ENCODE assay signal across 9 cellular contexts in genomic region chr1:154998201-154998780, GRCh38. TPM values are rescaled to one million over a fixed set of nuclear protein-coding genes. Genes with fewer than 3 reads are reported as not detected.
DNase-seq lines count a peak whose midpoint lies in the region; ATAC-seq and TF ChIP-seq lines count a peak whose summit lies in the region.
"Had no signal": no experiment of that assay in that cellular context is flagged by ENCODE, and none has a peak within 500 bp of the region (broad histone marks: within the 10 kb centered on the region; RNA-seq: fewer than 3 reads in every experiment).

No MANE protein-coding gene starts in this region.

- ATAC-seq in activated T-cell treated with anti-CD3 and anti-CD28 coated beads, Interleukin-2, amount 50 U/mL, for 72 hours (replicated peaks in 1 of 2): no peak

- no peaks in the 10 kb centered on the region for H3F3A ChIP-seq in OCI-LY1 (ENCODE audit: insufficient read depth, low read length)

- no peaks in the 10 kb centered on the region for H3K9me3 Mint-ChIP-seq in activated T-cell treated with anti-CD3 and anti-CD28 coated beads, Interleukin-2, amount 50 U/mL, for 72 hours

- no peak overlapping the region for H2AFZ ChIP-seq in OCI-LY1 (ENCODE audit: low read length)

- H3K27ac Mint-ChIP-seq in activated T-cell treated with anti-CD3 and anti-CD28 coated beads, Interleukin-2, amount 50 U/mL, for 72 hours: peak overlapping the region; percentile 42

- H3K4me1 ChIP-seq in OCI-LY1 (ENCODE audit: insufficient read depth, low read length, severe bottlenecking) (peaks cover 26% of the 10 kb centered on the region), spleen (peaks cover 16 to 72% (median 31%) of the 10 kb centered on the region in 6 donors)

- H3K4me1 Mint-ChIP-seq in activated T-cell treated with anti-CD3 and anti-CD28 coated beads, Interleukin-2, amount 50 U/mL, for 72 hours (ENCODE audit: low read depth): peaks cover 35% of the 10 kb centered on the region

- peaks cover 3 to 4% of the 10 kb centered on the region in 2 donors for H3K36me3 Mint-ChIP-seq in activated T-cell treated with anti-CD3 and anti-CD28 coated beads, Interleukin-2, amount 50 U/mL, for 72 hours (ENCODE audit: insufficient read depth in 2 of 2)

- no peak overlapping the region; the same call in 1 of the 2 replicates for H3K4me2 ChIP-seq in OCI-LY1 (ENCODE audit: low read length)

- intact Hi-C loops in spleen (cut with DNase I; ENCODE audit: low total_unique reads): no loop called here

- no peaks in the 10 kb centered on the region for H3K9me2 ChIP-seq in OCI-LY1 (ENCODE audit: low read depth, low read length)

- DNase-seq in activated T-cell treated with anti-CD3 and anti-CD28 coated beads, Interleukin-2, amount 50 U/mL, for 72 hours: no peak
- DNase-seq in activated T-cell treated with anti-CD3 and anti-CD28 coated beads, Interleukin-2, amount 50 U/mL, for 48 hours: no peak
- DNase-seq in choroid plexus epithelial cell (ENCODE audit: low read depth) (no peak), spleen (peak; percentile 71), anterior cingulate cortex (lab: John Stamatoyannopoulos, UW) (no peak), DMS79 (lab: John Stamatoyannopoulos, UW) (no peak)
- no peak for DNase-seq in effector CD8-positive, alpha-beta T cell (lab: John Stamatoyannopoulos, UW)

- H3K27ac ChIP-seq in OCI-LY1 (ENCODE audit: low read depth, low read length, poor library complexity, severe bottlenecking): no peak overlapping the region
- H3K27ac ChIP-seq in spleen: no peak overlapping the region

- H4K20me1 ChIP-seq in OCI-LY1 (ENCODE audit: insufficient read depth, low read length): no peaks in the 10 kb centered on the region

- H3K27me3 ChIP-seq in OCI-LY1 (ENCODE audit: insufficient read depth, low read length) (no peaks in the 10 kb centered on the region), spleen (replicated peaks in 1 of 7) (no peaks in the 10 kb centered on the region)

- H3K36me3 ChIP-seq in OCI-LY1 (ENCODE audit: insufficient read depth, low read length) (no peaks in the 10 kb centered on the region), spleen (peaks cover 0 to 3% (median 0%) of the 10 kb centered on the region in 6 donors)

- no peak overlapping the region for H3K4me3 ChIP-seq in OCI-LY1 (ENCODE audit: low read depth, low read length, poor library complexity, severe bottlenecking)
- H3K4me3 ChIP-seq in choroid plexus epithelial cell (ENCODE audit: low read depth, low read length): no peak overlapping the region
- no peak overlapping the region for H3K4me3 ChIP-seq in spleen

- H3K79me2 ChIP-seq in OCI-LY1 (ENCODE audit: insufficient read depth, low read length): no peaks in the 10 kb centered on the region

- H3K4me3 Mint-ChIP-seq in activated T-cell treated with anti-CD3 and anti-CD28 coated beads, Interleukin-2, amount 50 U/mL, for 72 hours: peak overlapping the region; percentile 53 to 67

- no peaks in the 10 kb centered on the region for H3K27me3 Mint-ChIP-seq in activated T-cell treated with anti-CD3 and anti-CD28 coated beads, Interleukin-2, amount 50 U/mL, for 72 hours (ENCODE audit: low read depth)

- WGBS in spleen, 5 donors: 73 to 86% (median 77%) methylated on average over 16 of the region's 16 CpGs

- peak; percentile 63 for TF ChIP-seq CTCF in OCI-LY1 (IDR thresholded peaks at IDR 0.05; ENCODE audit: low read length)
- TF ChIP-seq CTCF in choroid plexus epithelial cell (conservative IDR thresholded peaks at IDR 0.05; ENCODE audit: low read depth, low read length): peak; percentile 9
- TF ChIP-seq CTCF in spleen (IDR thresholded peaks at IDR 0.05 in 8 of 11, conservative IDR thresholded peaks at IDR 0.05 in 3 of 11): no peak

- H3K9me3 ChIP-seq in OCI-LY1 (ENCODE audit: low read length) (no peaks in the 10 kb centered on the region), spleen (no peaks in the 10 kb centered on the region)

- TF ChIP-seq POLR2A in spleen (IDR thresholded peaks at IDR 0.05): no peak

- H3K9ac ChIP-seq in OCI-LY1 (ENCODE audit: low read length): no peak overlapping the region

RNA-seq across cellular contexts. Expression of gene ZBTB7B, which starts 4.3 kb away (rescaled TPM):
- total RNA-seq in activated T-cell treated with anti-CD3 and anti-CD28 coated beads, Interleukin-2, amount 50 U/mL, for 72 hours: 100 to 1,000 TPM; 129 to 141 TPM
- 10 to 100 TPM; 44.0 to 88.9 (median 68.8) TPM for total RNA-seq in spleen
- polyA plus RNA-seq in spleen: 10 to 100 TPM; 11.1 to 38.6 (median 13.4) TPM

RNA-seq across cellular contexts. Expression of gene LENEP, which starts 4.9 kb away (rescaled TPM):
- 1 to 10 TPM in 1 of 2 donors, under 1 TPM in 1; 0.65 to 2.3 TPM for total RNA-seq in activated T-cell treated with anti-CD3 and anti-CD28 coated beads, Interleukin-2, amount 50 U/mL, for 72 hours
- under 1 TPM in 1 of 7 donors, not detected in 6; 0.60 TPM for total RNA-seq in spleen
- not detected for polyA plus RNA-seq in spleen
- polyA plus RNA-seq: neural cell had no signal

RNA-seq across cellular contexts. Expression of gene FLAD1, which starts 15.1 kb away (rescaled TPM):
- total RNA-seq in activated T-cell treated with anti-CD3 and anti-CD28 coated beads, Interleukin-2, amount 50 U/mL, for 72 hours: 10 to 100 TPM; 45.5 to 55.1 TPM
- total RNA-seq in spleen: 10 to 100 TPM; 27.1 to 35.8 (median 30.3) TPM
- polyA plus RNA-seq in spleen: 10 to 100 TPM; 31.9 to 43.4 (median 40.1) TPM

RNA-seq across cellular contexts. Expression of gene CKS1B, which starts 23.8 kb away (rescaled TPM):
- 100 to 1,000 TPM; 251 to 304 TPM for total RNA-seq in activated T-cell treated with anti-CD3 and anti-CD28 coated beads, Interleukin-2, amount 50 U/mL, for 72 hours
- 10 to 100 TPM; 15.7 to 42.5 (median 27.2) TPM for total RNA-seq in spleen
- 10 to 100 TPM; 17.0 to 51.5 (median 43.2) TPM for polyA plus RNA-seq in spleen

RNA-seq across cellular contexts. Expression of gene SHC1, which starts 27.7 kb away (rescaled TPM):
- total RNA-seq in activated T-cell treated with anti-CD3 and anti-CD28 coated beads, Interleukin-2, amount 50 U/mL, for 72 hours: 10 to 100 TPM; 55.8 to 58.6 TPM
- total RNA-seq in spleen: 100 to 1,000 TPM in 4 of 7 donors, 10 to 100 TPM in 3; 63.4 to 133 (median 108) TPM
- 10 to 100 TPM; 36.8 to 49.8 (median 48.6) TPM for polyA plus RNA-seq in spleen

Comparison
In these comparisons a context has a peak if more than half of its experiments do, and no peak if none do; other contexts are left out.
1. CTCF ChIP-seq: peak in OCI-LY1 (single experiment) and choroid plexus epithelial cell (single experiment); none in spleen (0 of 11).